23 cellular contexts compared by ENCODE assay signal in genomic region chr11:106520146-106520912, GRCh38.
DNase-seq lines count a peak whose midpoint lies in the region; ATAC-seq and TF ChIP-seq lines count a peak whose summit lies in the region.
"Had no signal": no experiment of that assay in that cellular context is flagged by ENCODE, and none has a peak within 500 bp of the region (broad histone marks: within the 10 kb centered on the region; RNA-seq: fewer than 3 reads in every experiment).

No MANE protein-coding gene starts in this region.

- CTCF ChIA-PET in PC-3 (lab: Charles Lee) = no interaction called here

- H4K20me1 ChIP-seq in DND-41 (ENCODE audit: insufficient read depth, low read length) = no peaks in the 10 kb centered on the region
- no peaks in the 10 kb centered on the region for H4K20me1 ChIP-seq in PC-3 (ENCODE audit: low read length)

- H3K4me3 Mint-ChIP-seq in mesothelial cell of epicardium = no peak overlapping the region
- H3K4me3 Mint-ChIP-seq: B cell; CD8-positive, alpha-beta T cell had no signal

- H3K9me3 Mint-ChIP-seq in mesothelial cell of epicardium = no peaks in the 10 kb centered on the region

- no peaks in the 10 kb centered on the region for H3F3A ChIP-seq in PC-3 (ENCODE audit: low read length, unreplicated experiment)

- no peak for DNase-seq in DND-41
- peak; percentile 35 for DNase-seq in PC-3
- peak; percentile 7 for DNase-seq in fibroblast of pulmonary artery (ENCODE audit: low read depth)
- peak; percentile 5 for DNase-seq in stromal cell of bone marrow (ENCODE audit: low read depth)
- no peak for DNase-seq in mesothelial cell of epicardium (ENCODE audit: low spot score in 2 of 2, unreplicated experiment in 2 of 2)
- DNase-seq in NCI-H2029 treated with DMSO at 0.1 percent for 48 hours (lab: John Stamatoyannopoulos, UW) = no peak
- DNase-seq: Caco-2; CD8-positive, alpha-beta T cell; EL; GDM1; H7; KBM-7; MM.1S; NCI-H2029; NCI-H526 treated with DMSO at 0.1 percent for 48 hours; SHP77; SW 1271 had no signal

- H3K4me2 ChIP-seq in DND-41 (ENCODE audit: insufficient read depth, low read length) = no peak overlapping the region
- H3K4me2 ChIP-seq in PC-3 (ENCODE audit: low read length) = no peak overlapping the region

- H3K9me3 ChIP-seq in DND-41 (ENCODE audit: insufficient read depth, low read length, severe bottlenecking) (peaks cover 3% of the 10 kb centered on the region), PC-3 (ENCODE audit: low read length) (no peaks in the 10 kb centered on the region)
- H3K9me3 ChIP-seq: Caco-2 had no signal

- no peak for TF ChIP-seq CTCF in DND-41 (IDR thresholded peaks at IDR 0.05; ENCODE audit: borderline replicate concordance, extremely low read depth, low read length, poor library complexity, severe bottlenecking)
- TF ChIP-seq CTCF in PC-3 (conservative IDR thresholded peaks at IDR 0.05; ENCODE audit: low read depth, low read length) = no peak
- TF ChIP-seq CTCF in fibroblast of pulmonary artery (IDR thresholded peaks at IDR 0.05; ENCODE audit: low read length, missing control alignments) = no peak
- TF ChIP-seq CTCF in mesothelial cell of epicardium (IDR thresholded peaks at IDR 0.05; ENCODE audit: unreplicated experiment) = no peak

- no TSS peak for BruUV-seq in PC-3 (replicated peaks; lab: Mats Ljungman, UMichigan)

- H3K27ac Mint-ChIP-seq in mesothelial cell of epicardium = no peak overlapping the region
- H3K27ac Mint-ChIP-seq: B cell; CD8-positive, alpha-beta T cell had no signal

- H3K27ac ChIP-seq in DND-41 (ENCODE audit: low read length) (no peak overlapping the region), PC-3 (ENCODE audit: low read length) (no peak overlapping the region; the same call in 1 of the 2 replicates)
- H3K27ac ChIP-seq: C4-2B, RWPE1 had no signal

- POLR2A ChIA-PET in PC-3 (lab: Charles Lee; ENCODE audit: unreplicated experiment) = interaction anchor here (0.7 kb wide), 2 partner anchors 9 to 171 kb away, joined by 3 to 6 read pairs; no protein-coding TSS in a partner anchor

- H3K9me2 ChIP-seq in PC-3 (replicated peaks; ENCODE audit: low read length) = no peaks in the 10 kb centered on the region

- no peak overlapping the region for H3K9ac ChIP-seq in DND-41 (ENCODE audit: low read depth, low read length)
- H3K9ac ChIP-seq in PC-3 (ENCODE audit: low read length) = no peak overlapping the region

- peaks cover 4% of the 10 kb centered on the region for H3K27me3 Mint-ChIP-seq in mesothelial cell of epicardium (ENCODE audit: low read depth)
- H3K27me3 Mint-ChIP-seq: B cell had no signal

- H3K4me1 ChIP-seq in DND-41 (ENCODE audit: insufficient read depth, low read length) (no peaks in the 10 kb centered on the region), PC-3 (ENCODE audit: insufficient read depth, low read length) (peaks cover 7% of the 10 kb centered on the region; the same call in 1 of the 2 replicates)
- H3K4me1 ChIP-seq: Caco-2 had no signal

- ATAC-seq in DND-41 (ENCODE audit: insufficient read depth, low read depth) (no peak), PC-3 (peak; percentile 29; the same call in 1 of the 2 replicates), GM19452 (IDR thresholded peaks at IDR 0.05; ENCODE audit: unreplicated experiment) (no peak)
- ATAC-seq: CD8-positive, alpha-beta T cell; GM12878; Panc1 had no signal

- H3K27me3 ChIP-seq in DND-41 (ENCODE audit: insufficient read depth, low read length, poor library complexity) (no peaks in the 10 kb centered on the region), PC-3 (ENCODE audit: low read length) (no peaks in the 10 kb centered on the region)

- no peaks in the 10 kb centered on the region for H3K36me3 ChIP-seq in DND-41 (ENCODE audit: insufficient read depth, low read length)
- no peaks in the 10 kb centered on the region for H3K36me3 ChIP-seq in PC-3 (ENCODE audit: low read depth, low read length)

- H3K79me2 ChIP-seq in DND-41 (ENCODE audit: insufficient read depth, low read length) (no peaks in the 10 kb centered on the region), PC-3 (ENCODE audit: low read length) (no peaks in the 10 kb centered on the region)

- H3K4me1 Mint-ChIP-seq in mesothelial cell of epicardium = no peaks in the 10 kb centered on the region
- H3K4me1 Mint-ChIP-seq: B cell had no signal

- intact Hi-C loops in PC-3 (cut with micrococcal nuclease) = no loop called here

- H2AFZ ChIP-seq in DND-41 (ENCODE audit: low read depth, low read length) (peak overlapping the region; percentile 39; the same call in 1 of the 2 replicates), PC-3 (ENCODE audit: low read length) (no peak overlapping the region)

- H3K4me3 ChIP-seq in DND-41 (ENCODE audit: low read depth in 1 of 2, low read length in 2 of 2) (no peak overlapping the region), PC-3 (ENCODE audit: low read length) (no peak overlapping the region), fibroblast of pulmonary artery (replicated peaks; ENCODE audit: low read depth, low read length) (no peak overlapping the region)
- H3K4me3 ChIP-seq: GM12878 had no signal

- H3K36me3 Mint-ChIP-seq in mesothelial cell of epicardium = no peaks in the 10 kb centered on the region
- H3K36me3 Mint-ChIP-seq: CD8-positive, alpha-beta T cell had no signal

Comparison
In these comparisons a context has a peak if more than half of its experiments do, and no peak if none do; other contexts are left out.
1. DNase-seq: peak in PC-3 (single experiment), fibroblast of pulmonary artery (single experiment) and stromal cell of bone marrow (single experiment); none in DND-41 (single experiment), mesothelial cell of epicardium (0 of 2) and NCI-H2029 treated with DMSO at 0.1 percent for 48 hours (single experiment).